In the genomic region with DNA sequence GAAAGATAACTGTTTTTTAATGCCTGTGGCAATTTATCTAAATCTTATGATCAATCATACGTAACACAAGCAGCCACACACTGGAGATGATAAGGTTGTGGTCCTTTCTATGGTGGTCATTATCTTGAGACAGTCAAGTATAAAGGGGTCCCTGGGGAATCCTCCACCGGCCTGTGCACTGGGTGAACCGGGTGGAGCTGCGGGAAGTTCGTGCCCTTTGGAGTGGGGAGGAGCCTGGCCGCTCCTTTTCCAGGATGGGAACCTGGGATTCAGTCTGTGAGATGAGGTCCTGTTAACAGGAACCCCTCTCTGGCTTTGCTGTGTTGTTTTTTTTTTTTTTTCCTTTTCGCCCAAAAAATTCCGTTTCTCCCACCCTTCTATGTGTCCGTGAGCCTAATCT, we compare ENCODE assay signal across 35 cellular contexts.
"Had no signal": no experiment of that assay in that cellular context is flagged by ENCODE, and none has a peak within 500 bp of the region (broad histone marks: within the 10 kb centered on the region; RNA-seq: fewer than 3 reads in every experiment).

No MANE protein-coding gene starts in this region.

- H3K27me3 ChIP-seq: adrenal gland, body of pancreas, breast epithelium, Peyer's patch had no signal

- ATAC-seq: activated naive CD4-positive, alpha-beta T cell treated with anti-CD3 and anti-CD28 coated beads, Interleukin-2, amount 50 U/mL, for 72 hours; activated T-cell treated with anti-CD3 and anti-CD28 coated beads, Interleukin-2, amount 50 U/mL, for 4 hours; body of pancreas; PC-3; SK-N-SH treated with all-trans-retinoic acid at 6 μM for 48 hours; T-cell; T-helper 17 cell had no signal

- H3K27ac Mint-ChIP-seq: activated B cell treated with CpG ODN at 0.5 μM for 24 hours; activated CD4-positive, alpha-beta memory T cell treated with anti-CD3 and anti-CD28 coated beads for 36 hours; activated naive CD4-positive, alpha-beta T cell treated with anti-CD3 and anti-CD28 coated beads for 36 hours; activated naive CD4-positive, alpha-beta T cell treated with anti-CD3 and anti-CD28 coated beads, Interleukin-2, amount 50 U/mL, for 72 hours; activated T-helper 1 cell treated with anti-CD3 and anti-CD28 coated beads, Interleukin-12 subunit alpha, Interleukin-12 subunit beta, Interleukin-2, Interleukin-4 antibody, amounts not matched to agents 30 ng/mL and 10 ng/mL and 1 ng/mL, durations not matched to agents 14 hours and 24 hours and 36 hours; T-cell; T-helper 17 cell had no signal

- H3K36me3 Mint-ChIP-seq: activated CD4-positive, alpha-beta memory T cell treated with anti-CD3 and anti-CD28 coated beads for 36 hours; activated naive CD4-positive, alpha-beta T cell treated with anti-CD3 and anti-CD28 coated beads, Interleukin-2, amount 50 U/mL, for 72 hours; T-cell had no signal

- H3K4me1 Mint-ChIP-seq: activated B cell treated with CpG ODN at 0.5 μM for 24 hours, T-cell, T-helper 17 cell had no signal

- H3K4me3 Mint-ChIP-seq: activated B cell treated with CpG ODN at 0.5 μM for 24 hours; activated CD4-positive, alpha-beta memory T cell treated with anti-CD3 and anti-CD28 coated beads for 36 hours; activated naive CD4-positive, alpha-beta T cell treated with anti-CD3 and anti-CD28 coated beads for 36 hours; activated T-cell treated with anti-CD3 and anti-CD28 coated beads, Interleukin-2, amount 50 U/mL, for 4 hours; activated T-helper 1 cell treated with anti-CD3 and anti-CD28 coated beads, Interleukin-12 subunit alpha, Interleukin-12 subunit beta, Interleukin-2, Interleukin-4 antibody, amounts not matched to agents 30 ng/mL and 10 ng/mL and 1 ng/mL, durations not matched to agents 14 hours and 24 hours and 36 hours; T-cell; T-helper 17 cell had no signal

- H3K4me1 ChIP-seq: adrenal gland, body of pancreas, breast epithelium, Peyer's patch had no signal

- H3K27me3 Mint-ChIP-seq: activated B cell treated with CpG ODN at 0.5 μM for 24 hours; activated CD4-positive, alpha-beta memory T cell treated with anti-CD3 and anti-CD28 coated beads for 36 hours; T-cell; T-helper 17 cell had no signal

- H3K4me2 ChIP-seq: KMS-11 had no signal

- H3K27ac ChIP-seq: adrenal gland, body of pancreas, breast epithelium, KMS-11, Peyer's patch, VCaP had no signal

- H3K9me3 ChIP-seq: adrenal gland, body of pancreas, breast epithelium, Peyer's patch had no signal

- H3K4me3 ChIP-seq: adrenal gland, body of pancreas, breast epithelium, Peyer's patch had no signal

- H3K36me3 ChIP-seq: adrenal gland, breast epithelium, Peyer's patch had no signal

- DNase-seq: activated B cell treated with CpG ODN at 0.5 μM for 24 hours; activated CD4-positive, alpha-beta memory T cell treated with anti-CD3 and anti-CD28 coated beads for 36 hours; activated CD4-positive, alpha-beta T cell treated with anti-CD3 and anti-CD28 coated beads for 4 hours; activated CD4-positive, alpha-beta T cell treated with anti-CD3 and anti-CD28 coated beads, Interleukin-2, amount 50 U/mL, for 1 hour; activated CD4-positive, CD25-positive, alpha-beta regulatory T cell treated with anti-CD3 and anti-CD28 coated beads, Interleukin-2, amount 50 U/mL, for 72 hours; activated CD8-positive, alpha-beta memory T cell treated with anti-CD3 and anti-CD28 coated beads, Interleukin-2, amount 50 U/mL, for 4 hours; activated gamma-delta T cell treated with Interleukin-2 at 50 U/mL for 16 hours; activated naive CD4-positive, alpha-beta T cell treated with anti-CD3 and anti-CD28 coated beads for 36 hours; activated T-cell treated with anti-CD3 and anti-CD28 coated beads for 4 hours; activated T-cell treated with anti-CD3 and anti-CD28 coated beads, Interleukin-2, amount 50 U/mL, for 4 hours; adrenal gland; body of pancreas; NCI-H1092 treated with DMSO at 0.1 percent for 48 hours; NCI-H187 treated with DMSO at 0.1 percent for 48 hours; NCI-H2081; NCI-H2171 treated with DMSO at 0.1 percent for 48 hours; NCI-H2227 treated with DMSO at 0.1 percent for 48 hours; NCI-H446; NCI-H510A treated with DMSO at 0.1 percent for 48 hours; NCI-H526 treated with DMSO at 0.1 percent for 48 hours; NCI-H82; NK-92 treated with Interleukin-12 subunit alpha and Interleukin-12 subunit beta, amount 100 ng/mL, for 24 hours; PC-3; Peyer's patch; RPMI8226; SIG-M5; T-cell; T-helper 17 cell; T-helper 9 cell had no signal
